Comparison of ENCODE assay signal across 6 cellular contexts in the genomic region with DNA sequence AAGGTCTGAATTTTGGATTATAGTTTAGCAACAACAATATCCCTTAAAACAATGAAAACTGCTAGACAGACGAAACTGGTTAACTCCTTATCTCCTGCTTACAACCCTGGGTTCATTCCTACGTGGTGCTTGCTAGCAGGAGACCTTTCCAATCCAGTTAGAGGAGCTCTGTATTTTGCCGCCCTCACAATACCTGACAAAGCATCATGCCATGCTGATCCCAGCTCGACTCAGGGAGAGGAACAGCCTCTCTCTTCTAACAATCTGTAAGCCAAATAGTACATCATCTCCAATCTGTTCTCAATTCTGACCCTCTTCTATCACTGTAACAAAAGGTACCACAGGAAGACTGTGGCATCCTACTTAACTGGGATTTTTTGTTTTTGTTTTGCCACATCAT.
"Had no signal": no experiment of that assay in that cellular context is flagged by ENCODE, and none has a peak within 500 bp of the region (broad histone marks: within the 10 kb centered on the region; RNA-seq: fewer than 3 reads in every experiment).

No MANE protein-coding gene starts in this region.

- H3K4me3 ChIP-seq: GM23338, K562 had no signal

- ATAC-seq: GM23338, K562 had no signal

- DNase-seq: H9, HCEC 1CT, IMR-90, KG1 had no signal
